21 cellular contexts compared by ENCODE assay signal in the genomic region with DNA sequence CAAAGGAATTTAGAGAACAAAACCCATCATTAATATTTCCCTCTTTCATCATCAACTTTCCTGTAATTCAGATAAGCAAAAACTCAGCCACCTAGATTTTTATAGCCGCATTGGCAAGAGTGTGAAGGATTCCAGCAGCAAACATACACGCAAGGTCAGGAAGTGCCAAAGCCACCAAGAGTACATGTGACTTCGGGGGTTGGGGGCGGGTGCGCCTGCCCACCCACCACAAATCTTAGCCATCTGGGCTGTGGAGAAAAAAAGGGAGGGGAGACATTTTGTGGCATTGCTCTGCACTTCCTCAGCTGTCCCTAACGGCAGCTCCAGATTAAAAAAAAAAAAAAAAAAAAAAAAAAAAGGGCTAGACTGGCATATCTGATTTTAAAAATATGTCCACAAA.
A peak's percentile ranks its signal among the peaks of the same experiment; 100 is the strongest.
DNase-seq lines count a peak whose midpoint lies in the region; ATAC-seq and TF ChIP-seq lines count a peak whose summit lies in the region.
"Had no signal": no experiment of that assay in that cellular context is flagged by ENCODE, and none has a peak within 500 bp of the region (broad histone marks: within the 10 kb centered on the region; RNA-seq: fewer than 3 reads in every experiment).

No MANE protein-coding gene starts in this region.

- peaks cover 67% of the 10 kb centered on the region for H3K4me1 Mint-ChIP-seq in activated CD4-positive, alpha-beta T cell treated with anti-CD3 and anti-CD28 coated beads for 36 hours
- peaks cover 43% of the 10 kb centered on the region for H3K4me1 Mint-ChIP-seq in activated naive CD8-positive, alpha-beta T cell treated with anti-CD3 and anti-CD28 coated beads for 36 hours
- peaks cover 13% of the 10 kb centered on the region for H3K4me1 Mint-ChIP-seq in mesothelial cell of epicardium

- no peaks in the 10 kb centered on the region for H3K27me3 Mint-ChIP-seq in activated CD4-positive, alpha-beta T cell treated with anti-CD3 and anti-CD28 coated beads for 36 hours
- H3K27me3 Mint-ChIP-seq in activated naive CD8-positive, alpha-beta T cell treated with anti-CD3 and anti-CD28 coated beads for 36 hours: no peaks in the 10 kb centered on the region
- no peaks in the 10 kb centered on the region for H3K27me3 Mint-ChIP-seq in mesothelial cell of epicardium (ENCODE audit: low read depth)

- H3K4me3 Mint-ChIP-seq in activated CD4-positive, alpha-beta T cell treated with anti-CD3 and anti-CD28 coated beads for 36 hours: peak overlapping the region; percentile 24
- peak overlapping the region; percentile 56 for H3K4me3 Mint-ChIP-seq in activated naive CD8-positive, alpha-beta T cell treated with anti-CD3 and anti-CD28 coated beads for 36 hours
- H3K4me3 Mint-ChIP-seq in mesothelial cell of epicardium: no peak overlapping the region
- H3K4me3 Mint-ChIP-seq: activated T-cell treated with anti-CD3 and anti-CD28 coated beads, Interleukin-2, amount 50 U/mL, for 4 hours had no signal

- H3K9me3 Mint-ChIP-seq in activated CD4-positive, alpha-beta T cell treated with anti-CD3 and anti-CD28 coated beads for 36 hours (ENCODE audit: low read depth): no peaks in the 10 kb centered on the region
- H3K9me3 Mint-ChIP-seq in activated naive CD8-positive, alpha-beta T cell treated with anti-CD3 and anti-CD28 coated beads for 36 hours: peaks cover 3% of the 10 kb centered on the region
- H3K9me3 Mint-ChIP-seq in mesothelial cell of epicardium: peaks cover 12% of the 10 kb centered on the region

- H3K4me1 ChIP-seq in PC-9 (replicated peaks; ENCODE audit: insufficient read depth): 0 out of 2 replicates have a peak, but pooled peaks cover 5% of the 10 kb centered on the region
- H3K4me1 ChIP-seq: upper lobe of left lung had no signal

- CTCF ChIA-PET in activated CD4-positive, alpha-beta T cell treated with anti-CD3 and anti-CD28 coated beads for 36 hours (lab: Charles Lee): interaction anchor here (0.6 to 1.2 kb wide), 2 partner anchors 26 to 55 kb away, joined by 3 to 4 read pairs; no protein-coding TSS in a partner anchor
- CTCF ChIA-PET in PC-9 (lab: Charles Lee): no interaction called here

- H3K36me3 Mint-ChIP-seq in activated CD4-positive, alpha-beta T cell treated with anti-CD3 and anti-CD28 coated beads for 36 hours (ENCODE audit: low read depth): no peaks in the 10 kb centered on the region
- peaks cover 15% of the 10 kb centered on the region for H3K36me3 Mint-ChIP-seq in activated naive CD8-positive, alpha-beta T cell treated with anti-CD3 and anti-CD28 coated beads for 36 hours
- peaks cover 6% of the 10 kb centered on the region for H3K36me3 Mint-ChIP-seq in mesothelial cell of epicardium

- H3K27me3 ChIP-seq in PC-9 (ENCODE audit: insufficient read depth, low read depth): no peaks in the 10 kb centered on the region
- H3K27me3 ChIP-seq: upper lobe of left lung had no signal

- no peaks in the 10 kb centered on the region for H3K9me3 ChIP-seq in PC-9 (ENCODE audit: insufficient read depth, low read depth)
- H3K9me3 ChIP-seq: neutrophil, upper lobe of left lung had no signal

- peaks cover 3% of the 10 kb centered on the region; the same call in 1 of the 2 replicates for H3F3A ChIP-seq in PC-9 (ENCODE audit: insufficient read depth, low read depth)

- no peak for DNase-seq in activated CD4-positive, alpha-beta T cell treated with anti-CD3 and anti-CD28 coated beads for 36 hours
- no peak for DNase-seq in activated CD4-positive, alpha-beta T cell treated with anti-CD3 and anti-CD28 coated beads, Interleukin-2, amount 50 U/mL, for 48 hours
- peak; percentile 81 for DNase-seq in GDM1 (lab: John Stamatoyannopoulos, UW)
- DNase-seq in activated naive CD8-positive, alpha-beta T cell treated with anti-CD3 and anti-CD28 coated beads for 36 hours: peak; percentile 4
- DNase-seq in myocyte (ENCODE audit: low read depth): peak; percentile 59
- no peak for DNase-seq in substantia nigra (lab: John Stamatoyannopoulos, UW)
- no peak for DNase-seq in mesothelial cell of epicardium (ENCODE audit: low spot score in 2 of 2, unreplicated experiment in 2 of 2)
- DNase-seq in PC-9: no peak
- DNase-seq: activated CD4-positive, alpha-beta T cell treated with anti-CD3 and anti-CD28 coated beads, Interleukin-2, amount 50 U/mL, for 4 hours; activated T-cell treated with anti-CD3 and anti-CD28 coated beads, Interleukin-2, amount 50 U/mL, for 4 hours; amygdala; C1 segment of cervical spinal cord; cerebellar nuclear complex; hypothalamus; kidney glomerular epithelial cell; midbrain; NCI-H1436 treated with DMSO at 0.1 percent for 48 hours; NCI-H748 treated with DMSO at 0.1 percent for 48 hours; stimulated activated CD4-positive, alpha-beta T cell treated with anti-CD3 and anti-CD28 coated beads, Interleukin-12 subunit alpha, Interleukin-12 subunit beta, amount 100 ng/mL, for 4 hours had no signal

- H3K4me3 ChIP-seq in PC-9: no peak overlapping the region
- H3K4me3 ChIP-seq: upper lobe of left lung had no signal

- no peak overlapping the region for H3K27ac ChIP-seq in substantia nigra (ENCODE audit: low read depth, low read length, poor library complexity, severe bottlenecking)
- H3K27ac ChIP-seq in PC-9: no peak overlapping the region
- H3K27ac ChIP-seq: neutrophil, upper lobe of left lung had no signal

- intact Hi-C loops in activated CD4-positive, alpha-beta T cell treated with anti-CD3 and anti-CD28 coated beads for 36 hours (cut with DNase I, micrococcal nuclease): no loop called here
- intact Hi-C loops in PC-9 (cut with micrococcal nuclease; ENCODE audit: unreplicated experiment): no loop called here

- BruUV-seq in PC-9 (replicated peaks; lab: Mats Ljungman, UMichigan): no TSS peak

- H3K4me2 ChIP-seq in PC-9: no peak overlapping the region

- no peak for TF ChIP-seq CTCF in mesothelial cell of epicardium (IDR thresholded peaks at IDR 0.05; ENCODE audit: unreplicated experiment)
- TF ChIP-seq CTCF in PC-9 (conservative IDR thresholded peaks at IDR 0.05): no peak

- H3K9me2 ChIP-seq in PC-9 (ENCODE audit: insufficient read depth): no peaks in the 10 kb centered on the region

- H3K27ac Mint-ChIP-seq in activated CD4-positive, alpha-beta T cell treated with anti-CD3 and anti-CD28 coated beads for 36 hours: peak overlapping the region; percentile 44
- H3K27ac Mint-ChIP-seq in activated naive CD8-positive, alpha-beta T cell treated with anti-CD3 and anti-CD28 coated beads for 36 hours: peak overlapping the region; percentile 59
- no peak overlapping the region for H3K27ac Mint-ChIP-seq in mesothelial cell of epicardium

- H2AFZ ChIP-seq in PC-9: no peak overlapping the region

- H4K20me1 ChIP-seq in PC-9 (ENCODE audit: insufficient read depth): no peaks in the 10 kb centered on the region

- ATAC-seq in activated CD4-positive, alpha-beta T cell treated with anti-CD3 and anti-CD28 coated beads for 36 hours: no peak
- ATAC-seq: activated T-cell treated with anti-CD3 and anti-CD28 coated beads, Interleukin-2, amount 50 U/mL, for 4 hours had no signal

- H3K79me2 ChIP-seq in PC-9 (ENCODE audit: low read depth): peaks cover 40% of the 10 kb centered on the region

- POLR2A ChIA-PET in activated CD4-positive, alpha-beta T cell treated with anti-CD3 and anti-CD28 coated beads for 36 hours (lab: Charles Lee): no interaction called here
- POLR2A ChIA-PET in PC-9 (lab: Charles Lee; ENCODE audit: unreplicated experiment): no interaction called here

- H3K36me3 ChIP-seq in PC-9 (ENCODE audit: low read depth): no peaks in the 10 kb centered on the region
- H3K36me3 ChIP-seq: neutrophil, upper lobe of left lung had no signal

Comparison
In these comparisons a context has a peak if more than half of its experiments do, and no peak if none do; other contexts are left out.
1. DNase-seq: peak in GDM1 (single experiment), activated naive CD8-positive, alpha-beta T cell treated with anti-CD3 and anti-CD28 coated beads for 36 hours (single experiment) and myocyte (single experiment); none in activated CD4-positive, alpha-beta T cell treated with anti-CD3 and anti-CD28 coated beads for 36 hours (single experiment), activated CD4-positive, alpha-beta T cell treated with anti-CD3 and anti-CD28 coated beads, Interleukin-2, amount 50 U/mL, for 48 hours (0 of 2), substantia nigra (0 of 49), mesothelial cell of epicardium (0 of 2) and PC-9 (0 of 2).